ENCODE assay signal across 26 cellular contexts in genomic region chr14:70116278-70116677, GRCh38.
"Had no signal": no experiment of that assay in that cellular context is flagged by ENCODE, and none has a peak within 500 bp of the region (broad histone marks: within the 10 kb centered on the region; RNA-seq: fewer than 3 reads in every experiment).

No MANE protein-coding gene starts in this region.

- H3K27ac ChIP-seq: left lung, lower lobe of right lung, ovary, skin epidermis, suprapubic skin, thoracic aorta, tibial nerve, uterus had no signal

- H3K9me3 ChIP-seq: left lung, lower lobe of right lung, ovary, suprapubic skin, thoracic aorta, tibial nerve, uterus had no signal

- H3K36me3 ChIP-seq: left lung, lower lobe of right lung, ovary, suprapubic skin, thoracic aorta, tibial nerve, uterus had no signal

- FAIRE-seq: kidney had no signal

- DNase-seq: hippocampal formation; kidney; left colon; left lung; lower lobe of right lung; mammary epithelial cell; mesenchymal stem cell; naive thymus-derived CD8-positive, alpha-beta T cell; ovary; retina; right cardiac atrium; stimulated activated CD4-positive, alpha-beta T cell treated with anti-CD3 and anti-CD28 coated beads, Interleukin-12 subunit alpha, Interleukin-12 subunit beta, amount 100 ng/mL, for 4 hours; stimulated activated CD4-positive, alpha-beta T cell treated with anti-CD3 and anti-CD28 coated beads, Interleukin-15, amount 100 ng/mL, for 24 hours; stimulated activated CD4-positive, alpha-beta T cell treated with anti-CD3 and anti-CD28 coated beads, Interleukin-2, amount 100 ng/mL, for 24 hours; stimulated activated CD4-positive, alpha-beta T cell treated with anti-CD3 and anti-CD28 coated beads, Interleukin-4, amount 100 ng/mL, for 1 hour; stimulated activated naive B cell treated with anti-CD40 and anti-IgM and Interleukin-4, amounts not matched to agents 10 μg/mL and 1 μg/mL and 100 μg/mL, for 72 hours; stimulated activated naive CD8-positive, alpha-beta T cell treated with anti-CD3 and anti-CD28 coated beads, Interleukin-15, Interleukin-2, amounts not matched to agents 100 U/mL and 50 U/mL, for 24 hours; uterus had no signal

- H3K4me3 ChIP-seq: left lung, lower lobe of right lung, ovary, skin epidermis, suprapubic skin, thoracic aorta, tibial nerve, uterus had no signal

- H3K9me3 Mint-ChIP-seq: naive thymus-derived CD8-positive, alpha-beta T cell; nephron; stimulated activated naive B cell treated with anti-CD40 and anti-IgM and Interleukin-4, amounts not matched to agents 10 μg/mL and 1 μg/mL and 100 μg/mL, for 72 hours; type B pancreatic cell had no signal

- H3K4me1 Mint-ChIP-seq: stimulated activated naive B cell treated with anti-CD40 and anti-IgM and Interleukin-4, amounts not matched to agents 10 μg/mL and 1 μg/mL and 100 μg/mL, for 72 hours had no signal

- H3K27ac Mint-ChIP-seq: naive thymus-derived CD8-positive, alpha-beta T cell; nephron; progenitor cell of endocrine pancreas; stimulated activated naive B cell treated with anti-CD40 and anti-IgM and Interleukin-4, amounts not matched to agents 10 μg/mL and 1 μg/mL and 100 μg/mL, for 72 hours; type B pancreatic cell had no signal

- H3K4me1 ChIP-seq: left lung, lower lobe of right lung, suprapubic skin, tibial nerve, uterus had no signal

- H3K4me3 Mint-ChIP-seq: naive thymus-derived CD8-positive, alpha-beta T cell; nephron; stimulated activated naive B cell treated with anti-CD40 and anti-IgM and Interleukin-4, amounts not matched to agents 10 μg/mL and 1 μg/mL and 100 μg/mL, for 72 hours; type B pancreatic cell had no signal

- H3K27me3 ChIP-seq: ovary, suprapubic skin, tibial nerve, uterus had no signal

- ATAC-seq: left colon; left lung; lower lobe of right lung; naive thymus-derived CD8-positive, alpha-beta T cell; right cardiac atrium; sciatic nerve; stimulated activated naive B cell treated with anti-CD40 and anti-IgM and Interleukin-4, amounts not matched to agents 10 μg/mL and 1 μg/mL and 100 μg/mL, for 72 hours; stimulated activated naive CD8-positive, alpha-beta T cell treated with anti-CD3 and anti-CD28 coated beads, Interleukin-15, Interleukin-2, amounts not matched to agents 100 U/mL and 50 U/mL, for 24 hours had no signal
